In the genomic region with DNA sequence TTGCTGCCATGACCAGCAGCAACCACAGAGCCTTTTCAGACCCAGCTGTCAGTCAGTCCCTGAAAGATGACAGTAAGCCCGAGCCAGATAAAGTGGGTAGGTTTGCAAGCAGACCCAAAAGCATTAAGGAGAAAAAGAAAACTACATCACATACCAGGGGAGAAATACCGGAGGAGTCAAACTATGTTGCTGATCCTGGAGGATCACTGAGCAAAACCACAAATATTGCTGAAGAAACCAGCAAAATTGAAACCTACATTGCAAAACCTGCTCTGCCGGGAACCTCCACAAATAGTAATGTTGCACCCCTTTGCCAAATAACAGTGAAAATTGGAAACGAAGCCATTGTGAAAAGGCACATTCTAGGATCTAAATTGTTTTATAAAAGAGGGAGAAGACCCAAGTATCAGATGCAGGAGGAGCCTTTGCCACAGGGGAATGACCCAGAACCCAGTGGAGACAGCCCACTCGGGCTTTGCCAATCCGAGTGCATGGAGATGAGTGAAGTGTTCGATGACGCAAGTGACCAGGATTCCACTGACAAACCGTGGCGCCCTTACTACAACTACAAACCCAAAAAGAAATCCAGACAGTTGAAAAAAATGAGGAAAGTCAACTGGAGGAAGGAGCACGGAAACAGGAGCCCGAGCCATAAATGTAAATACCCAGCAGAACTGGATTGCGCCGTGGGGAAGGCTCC, we compare ENCODE assay signal across 17 cellular contexts.
"Had no signal": no experiment of that assay in that cellular context is flagged by ENCODE, and none has a peak within 500 bp of the region (broad histone marks: within the 10 kb centered on the region; RNA-seq: fewer than 3 reads in every experiment).

No MANE protein-coding gene starts in this region.

- H3K4me3 Mint-ChIP-seq: activated CD4-positive, alpha-beta memory T cell treated with anti-CD3 and anti-CD28 coated beads for 36 hours; activated CD4-positive, alpha-beta T cell treated with anti-CD3 and anti-CD28 coated beads for 36 hours; activated naive CD8-positive, alpha-beta T cell treated with anti-CD3 and anti-CD28 coated beads for 36 hours; naive B cell; neural progenitor cell; stimulated activated effector memory CD8-positive, alpha-beta T cell treated with anti-CD3 and anti-CD28 coated beads, Interleukin-12 subunit alpha, Interleukin-12 subunit beta, amount 100 ng/mL, for 72 hours; type B pancreatic cell had no signal

- H3K9me3 Mint-ChIP-seq: activated CD4-positive, alpha-beta memory T cell treated with anti-CD3 and anti-CD28 coated beads for 36 hours; activated naive CD8-positive, alpha-beta T cell treated with anti-CD3 and anti-CD28 coated beads for 36 hours; naive B cell; neural progenitor cell; stimulated activated effector memory CD8-positive, alpha-beta T cell treated with anti-CD3 and anti-CD28 coated beads, Interleukin-12 subunit alpha, Interleukin-12 subunit beta, amount 100 ng/mL, for 72 hours had no signal

- H3K27ac Mint-ChIP-seq: activated CD4-positive, alpha-beta memory T cell treated with anti-CD3 and anti-CD28 coated beads for 36 hours; activated CD4-positive, alpha-beta T cell treated with anti-CD3 and anti-CD28 coated beads for 36 hours; activated naive CD8-positive, alpha-beta T cell treated with anti-CD3 and anti-CD28 coated beads for 36 hours; neural progenitor cell; stimulated activated effector memory CD8-positive, alpha-beta T cell treated with anti-CD3 and anti-CD28 coated beads, Interleukin-12 subunit alpha, Interleukin-12 subunit beta, amount 100 ng/mL, for 72 hours; type B pancreatic cell had no signal

- H3K27me3 ChIP-seq: breast epithelium, esophagus muscularis mucosa, neural progenitor cell, ovary, suprapubic skin had no signal

- H2AFZ ChIP-seq: neural progenitor cell had no signal

- H3K4me2 ChIP-seq: neural progenitor cell had no signal

- H3K27me3 Mint-ChIP-seq: activated CD4-positive, alpha-beta memory T cell treated with anti-CD3 and anti-CD28 coated beads for 36 hours; activated CD4-positive, alpha-beta T cell treated with anti-CD3 and anti-CD28 coated beads for 36 hours; activated naive CD8-positive, alpha-beta T cell treated with anti-CD3 and anti-CD28 coated beads for 36 hours; naive B cell; type B pancreatic cell had no signal

- H3K4me1 ChIP-seq: breast epithelium, neural progenitor cell had no signal

- H3K27ac ChIP-seq: neural progenitor cell, ovary, suprapubic skin had no signal

- H3K9me3 ChIP-seq: breast epithelium, esophagus muscularis mucosa, ovary, suprapubic skin had no signal

- H3K4me3 ChIP-seq: breast epithelium, esophagus muscularis mucosa, lung, neural progenitor cell, ovary, suprapubic skin had no signal

- H3K36me3 ChIP-seq: neural progenitor cell, ovary had no signal

- DNase-seq: activated CD4-positive, alpha-beta memory T cell treated with anti-CD3 and anti-CD28 coated beads for 36 hours; activated CD4-positive, alpha-beta T cell treated with anti-CD3 and anti-CD28 coated beads for 36 hours; activated naive CD8-positive, alpha-beta T cell treated with anti-CD3 and anti-CD28 coated beads for 36 hours; activated T-cell treated with anti-CD3 and anti-CD28 coated beads, Interleukin-2, amount 50 U/mL, for 48 hours; anterior cingulate cortex; head of caudate nucleus; left colon; naive B cell; ovary; T-helper 2 cell had no signal

- ATAC-seq: activated CD4-positive, alpha-beta T cell treated with anti-CD3 and anti-CD28 coated beads for 36 hours; left colon; stimulated activated effector memory CD8-positive, alpha-beta T cell treated with anti-CD3 and anti-CD28 coated beads, Interleukin-12 subunit alpha, Interleukin-12 subunit beta, amount 100 ng/mL, for 72 hours had no signal
